In the genomic region with DNA sequence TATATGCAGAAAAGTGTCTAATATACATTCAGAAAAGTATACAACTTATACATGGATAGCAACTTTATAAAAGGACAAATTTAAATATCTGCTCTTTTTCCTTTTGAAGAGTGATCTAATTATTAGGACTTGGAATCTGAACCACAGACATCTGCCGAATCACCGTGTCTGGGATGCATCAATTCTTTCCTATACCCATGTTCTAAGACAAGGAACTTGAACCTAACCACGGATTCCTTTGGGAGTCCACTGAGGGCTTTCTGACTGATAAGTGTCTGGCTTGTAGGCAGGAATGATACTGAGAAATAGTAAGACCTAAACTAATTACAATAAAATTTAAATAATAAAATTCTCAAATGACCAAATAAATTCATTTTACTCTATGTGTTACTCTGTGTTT, we compare ENCODE assay signal across 21 cellular contexts. TPM values are rescaled to one million over a fixed set of nuclear protein-coding genes. Genes with fewer than 3 reads are reported as not detected.
DNase-seq lines count a peak whose midpoint lies in the region; ATAC-seq, FAIRE-seq and TF ChIP-seq lines count a peak whose summit lies in the region.
"Had no signal": no experiment of that assay in that cellular context is flagged by ENCODE, and none has a peak within 500 bp of the region (broad histone marks: within the 10 kb centered on the region; RNA-seq: fewer than 3 reads in every experiment).

No MANE protein-coding gene starts in this region.

- H3K4me1 ChIP-seq in GM23248 (ENCODE audit: insufficient read depth) (peaks cover 16% of the 10 kb centered on the region), astrocyte (ENCODE audit: insufficient read depth, low read length) (peaks cover 9% of the 10 kb centered on the region), body of pancreas (no peaks in the 10 kb centered on the region)
- H3K4me1 ChIP-seq: Peyer's patch had no signal

- intact Hi-C loops in body of pancreas (cut with DNase I) = no loop called here

- H3K4me2 ChIP-seq in GM23248 (ENCODE audit: unreplicated experiment) (no peak overlapping the region), astrocyte (ENCODE audit: low read length) (no peak overlapping the region)

- H3F3A ChIP-seq in GM23248 (ENCODE audit: insufficient read depth) = peaks cover 41% of the 10 kb centered on the region

- H3K4me1 Mint-ChIP-seq in astrocyte (ENCODE audit: low read depth, unreplicated experiment) = peaks cover 26% of the 10 kb centered on the region
- H3K4me1 Mint-ChIP-seq: CD14-positive monocyte, H9 had no signal

- in situ Hi-C loops in GM23248 (cut with MboI) = no loop called here

- peaks cover 47% of the 10 kb centered on the region for H3K36me3 Mint-ChIP-seq in astrocyte (ENCODE audit: low read depth, unreplicated experiment)

- H3K79me2 ChIP-seq in GM23248 (ENCODE audit: insufficient read depth) = no peaks in the 10 kb centered on the region; the same call in 1 of the 2 replicates
- H3K79me2 ChIP-seq in astrocyte (ENCODE audit: insufficient read depth, low read length) = no peaks in the 10 kb centered on the region

- no peaks in the 10 kb centered on the region for H3K27me3 ChIP-seq in GM23248 (replicated peaks; ENCODE audit: insufficient read depth)
- H3K27me3 ChIP-seq in astrocyte (ENCODE audit: insufficient read depth, low read length) = no peaks in the 10 kb centered on the region
- H3K27me3 ChIP-seq in body of pancreas = no peaks in the 10 kb centered on the region
- H3K27me3 ChIP-seq: MG63, Peyer's patch had no signal

- H3K4me3 ChIP-seq in GM23248 (no peak overlapping the region), astrocyte (ENCODE audit: insufficient read depth, low read depth, low read length) (no peak overlapping the region), skeletal muscle cell (ENCODE audit: low read depth, low read length) (no peak overlapping the region), body of pancreas (no peak overlapping the region)
- H3K4me3 ChIP-seq: MG63, Peyer's patch had no signal

- FAIRE-seq in astrocyte (lab: Jason Lieb, UNC) = no peak
- FAIRE-seq: G401.6 had no signal

- peak; percentile 58 for DNase-seq in GM23248
- peak; percentile 42 for DNase-seq in astrocyte (ENCODE audit: low read depth)
- peak; percentile 15 for DNase-seq in glomerular visceral epithelial cell (ENCODE audit: extremely low spot score)
- DNase-seq in skeletal muscle cell (ENCODE audit: low read depth) = peak; percentile 18
- DNase-seq in NCI-H146 (lab: John Stamatoyannopoulos, UW) = no peak
- no peak for DNase-seq in body of pancreas
- DNase-seq in activated naive CD4-positive, alpha-beta T cell treated with anti-CD3 and anti-CD28 coated beads, Interleukin-2, amount 50 U/mL, for 16 hours = no peak
- DNase-seq: DMS79 treated with DMSO at 0.1 percent for 48 hours; H9; Karpas-422; MG63; NCI-H1092 treated with DMSO at 0.1 percent for 48 hours; NCI-H2081 treated with DMSO at 0.1 percent for 48 hours; NK-92 treated with Interleukin-12 subunit alpha and Interleukin-12 subunit beta, amount 100 ng/mL, for 24 hours; Peyer's patch; Right ventricle myocardium superior had no signal

- TF ChIP-seq CTCF in astrocyte (IDR thresholded peaks at IDR 0.05; ENCODE audit: insufficient read depth, low read depth, low read length) (no peak), body of pancreas (IDR thresholded peaks at IDR 0.05) (no peak)

- H3K9me3 Mint-ChIP-seq in astrocyte (ENCODE audit: unreplicated experiment) = peaks cover 2% of the 10 kb centered on the region

- no peak overlapping the region for H2AFZ ChIP-seq in GM23248
- H2AFZ ChIP-seq in astrocyte (ENCODE audit: low read depth, low read length) = no peak overlapping the region

- peak overlapping the region; percentile 76 for H3K27ac Mint-ChIP-seq in astrocyte (ENCODE audit: unreplicated experiment)

- WGBS in GM23248 (ENCODE audit: low coverage in 1 of 2, low lambda C conversion rate in 2 of 2, missing lambda C conversion rate in 2 of 2), 2 experiments = 44 to 50% methylated on average over 3 of the region's 3 CpGs
- 89 to 96% methylated on average over 3 of the region's 3 CpGs for WGBS in body of pancreas, 2 donors

- H3K9ac ChIP-seq in GM23248 (peak overlapping the region; percentile 49; the same call in 1 of the 2 replicates), astrocyte (ENCODE audit: low read length) (no peak overlapping the region)

- peaks cover 24% of the 10 kb centered on the region for H3K36me3 ChIP-seq in GM23248 (ENCODE audit: low read depth)
- H3K36me3 ChIP-seq in astrocyte (ENCODE audit: insufficient read depth, low read length) = peaks cover 67% of the 10 kb centered on the region
- H3K36me3 ChIP-seq in body of pancreas (replicated peaks in 1 of 2; ENCODE audit: insufficient read depth in 1 of 2, low read depth in 2 of 2) = peaks cover 0 to 5% of the 10 kb centered on the region in 2 donors

- TF ChIP-seq POLR2A in body of pancreas (IDR thresholded peaks at IDR 0.05) = no peak

- no peaks in the 10 kb centered on the region for H3K9me3 ChIP-seq in GM23248 (ENCODE audit: low read depth)
- H3K9me3 ChIP-seq in astrocyte (ENCODE audit: insufficient read depth, low read depth, low read length) = no peaks in the 10 kb centered on the region
- no peaks in the 10 kb centered on the region for H3K9me3 ChIP-seq in body of pancreas
- H3K9me3 ChIP-seq: Peyer's patch had no signal

- ATAC-seq in HG02642 (IDR thresholded peaks at IDR 0.05; ENCODE audit: poor library complexity, unreplicated experiment) = no peak
- no peak for ATAC-seq in body of pancreas

- H3K27ac ChIP-seq in GM23248 (peak overlapping the region; percentile 82), astrocyte (ENCODE audit: low read depth, low read length) (no peak overlapping the region), body of pancreas (no peak overlapping the region)
- H3K27ac ChIP-seq: HL-60, Peyer's patch had no signal

- H3K9me2 ChIP-seq in GM23248 (ENCODE audit: insufficient read depth) = no peaks in the 10 kb centered on the region

- H3K4me3 Mint-ChIP-seq in astrocyte (ENCODE audit: unreplicated experiment) = no peak overlapping the region
- H3K4me3 Mint-ChIP-seq: CD14-positive monocyte, H9, IgD-negative memory B cell had no signal

- no peaks in the 10 kb centered on the region for H3K27me3 Mint-ChIP-seq in astrocyte (ENCODE audit: low read depth, unreplicated experiment)
- H3K27me3 Mint-ChIP-seq: IgD-negative memory B cell had no signal

- H4K20me1 ChIP-seq in GM23248 (ENCODE audit: insufficient read depth) (no peaks in the 10 kb centered on the region), astrocyte (ENCODE audit: insufficient read depth, low read length) (peaks cover 27% of the 10 kb centered on the region)

RNA-seq across cellular contexts. Expression of gene NDEL1, which starts 54.2 kb away (rescaled TPM):
- total RNA-seq in GM23248 (2014; rRNA removed; shearing (Covaris generic)) = 74.9 and 76.4 TPM in 2 replicates
- 105 and 111 TPM in 2 replicates for polyA plus RNA-seq in GM23248 (2016; fragmentation: Nextera tagmentation; extraction: Ambion mirVana)
- total RNA-seq in astrocyte (102 and 110 TPM in 2 replicates), body of pancreas (10 to 100 TPM; 26.2 to 39.6 TPM)

Comparison
In these comparisons a context has a peak if more than half of its experiments do, and no peak if none do; other contexts are left out.
1. DNase-seq: peak in GM23248 (single experiment), astrocyte (single experiment), glomerular visceral epithelial cell (single experiment) and skeletal muscle cell (single experiment); none in NCI-H146 (single experiment), body of pancreas (0 of 4) and activated naive CD4-positive, alpha-beta T cell treated with anti-CD3 and anti-CD28 coated beads, Interleukin-2, amount 50 U/mL, for 16 hours (single experiment).